ENCODE assay signal across 9 cellular contexts in the genomic region with DNA sequence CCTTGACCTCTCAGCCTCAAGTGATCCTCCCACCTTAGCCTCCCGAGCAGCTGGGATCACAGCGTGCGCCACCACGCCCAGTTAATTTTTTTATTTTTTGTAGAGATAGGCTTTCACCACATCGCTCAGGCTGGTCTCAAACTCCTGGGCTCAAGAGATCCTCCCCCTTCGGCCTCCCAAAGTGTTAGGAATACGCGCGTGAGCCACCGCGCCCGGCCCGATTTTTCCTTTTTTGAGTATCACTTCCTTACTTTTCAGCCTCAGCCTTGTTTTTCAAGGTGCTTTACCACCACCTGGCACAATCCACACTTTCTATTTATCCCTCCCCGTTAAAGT. TPM values are rescaled to one million over a fixed set of nuclear protein-coding genes. Genes with fewer than 3 reads are reported as not detected.
DNase-seq lines count a peak whose midpoint lies in the region; FAIRE-seq and TF ChIP-seq lines count a peak whose summit lies in the region.
"Had no signal": no experiment of that assay in that cellular context is flagged by ENCODE, and none has a peak within 500 bp of the region (broad histone marks: within the 10 kb centered on the region; RNA-seq: fewer than 3 reads in every experiment).

No MANE protein-coding gene starts in this region.

- peak overlapping the region; percentile 92 to 95 for H3K4me3 Mint-ChIP-seq in CD14-positive monocyte

- TF ChIP-seq EP300 in neural cell (conservative IDR thresholded peaks at IDR 0.05; ENCODE audit: poor library complexity, severe bottlenecking), result no peak

- H3K27me3 ChIP-seq in Loucy (ENCODE audit: insufficient read depth, low read length, poor library complexity, severe bottlenecking), result no peaks in the 10 kb centered on the region
- H3K27me3 ChIP-seq in ectodermal cell (ENCODE audit: control insufficient read depth, insufficient read depth, low read length, poor library complexity, severe bottlenecking), result peaks cover 59% of the 10 kb centered on the region
- H3K27me3 ChIP-seq in neural cell (ENCODE audit: insufficient read depth, low read depth, low read length), result peaks cover 38% of the 10 kb centered on the region

- FAIRE-seq in GM19239 (lab: Jason Lieb, UNC), result no peak

- H3K9ac ChIP-seq in Loucy (ENCODE audit: low read depth, low read length, poor library complexity, severe bottlenecking) (no peak overlapping the region), neural cell (ENCODE audit: low read length) (no peak overlapping the region)

- H3K79me2 ChIP-seq in Loucy (ENCODE audit: insufficient read depth, low read length) (no peaks in the 10 kb centered on the region), neural cell (replicated peaks; ENCODE audit: insufficient read depth, low read length) (no peaks in the 10 kb centered on the region)

- H3K9me3 Mint-ChIP-seq in CD14-positive monocyte, result peaks cover 0 to 2% (median 0%) of the 10 kb centered on the region in 7 donors

- H3K9me3 ChIP-seq in Loucy (ENCODE audit: insufficient read depth, low read depth, low read length), result no peaks in the 10 kb centered on the region
- H3K9me3 ChIP-seq in ectodermal cell (ENCODE audit: control insufficient read depth, low read length), result no peaks in the 10 kb centered on the region
- H3K9me3 ChIP-seq in neural cell (ENCODE audit: low read length), result no peaks in the 10 kb centered on the region

- no peak for DNase-seq in CD14-positive monocyte (ENCODE audit: low spot score)
- no peak for DNase-seq in glomerular visceral epithelial cell (ENCODE audit: extremely low spot score)
- DNase-seq in GM19239 (ENCODE audit: insufficient read length, low spot score), result no peak
- no peak for DNase-seq in SHP77 treated with DMSO at 0.1 percent for 48 hours (lab: John Stamatoyannopoulos, UW)
- no peak for DNase-seq in pons (ENCODE audit: low spot score)
- DNase-seq: NCI-H2171 had no signal

- no peaks in the 10 kb centered on the region for H3K9me2 ChIP-seq in Loucy (replicated peaks; ENCODE audit: low read depth, low read length)
- H3K9me2 ChIP-seq in neural cell (ENCODE audit: insufficient read depth, low read length), result no peaks in the 10 kb centered on the region

- no peak for TF ChIP-seq RAD21 in neural cell (conservative IDR thresholded peaks at IDR 0.05)

- H3K4me1 ChIP-seq in Loucy (ENCODE audit: insufficient read depth, low read length, poor library complexity, severe bottlenecking) (peaks cover 7% of the 10 kb centered on the region), ectodermal cell (ENCODE audit: control insufficient read depth, insufficient read depth, low read length) (no peaks in the 10 kb centered on the region)

- H3K27me3 Mint-ChIP-seq in CD14-positive monocyte (ENCODE audit: low read depth in 3 of 3), result peaks cover 0 to 3% (median 1%) of the 10 kb centered on the region in 3 donors

- H2AFZ ChIP-seq in Loucy (ENCODE audit: low read length), result peak overlapping the region; percentile 94; the same call in 1 of the 2 replicates
- H2AFZ ChIP-seq in neural cell (ENCODE audit: low read depth, low read length), result no peak overlapping the region

- 55 to 60% methylated on average over 14 of the region's 14 CpGs for WGBS in ectodermal cell, 2 experiments

- peaks cover 46% of the 10 kb centered on the region for H3K4me1 Mint-ChIP-seq in CD14-positive monocyte

- H3K4me2 ChIP-seq in Loucy (ENCODE audit: low read depth, low read length, poor library complexity, severe bottlenecking) (peak overlapping the region; percentile 91), neural cell (ENCODE audit: low read length) (peak overlapping the region; percentile 61)

- peaks cover 32 to 36% of the 10 kb centered on the region in 2 donors for H3K36me3 Mint-ChIP-seq in CD14-positive monocyte

- peak overlapping the region; percentile 94 to 99 (median 96) for H3K27ac Mint-ChIP-seq in CD14-positive monocyte

- intact Hi-C loops in CD14-positive monocyte (cut with micrococcal nuclease), result loop anchor here (5.0 kb wide), 1 partner anchor 33 kb away; no protein-coding TSS in a partner anchor

- H3K4me3 ChIP-seq in Loucy (ENCODE audit: low read length, poor library complexity, severe bottlenecking), result peak overlapping the region; percentile 78
- H3K4me3 ChIP-seq in ectodermal cell (ENCODE audit: insufficient read depth, low read depth, low read length), result peak overlapping the region; percentile 61
- peak overlapping the region; percentile 87 for H3K4me3 ChIP-seq in neural cell (ENCODE audit: low read length)

- H4K20me1 ChIP-seq in Loucy (ENCODE audit: insufficient read depth, low read length, poor library complexity, severe bottlenecking), result no peaks in the 10 kb centered on the region
- H4K20me1 ChIP-seq in neural cell (ENCODE audit: insufficient read depth), result no peaks in the 10 kb centered on the region

- no peaks in the 10 kb centered on the region for H3F3A ChIP-seq in Loucy (ENCODE audit: low read depth)
- H3F3A ChIP-seq in neural cell (ENCODE audit: insufficient read depth, low read length, poor library complexity, severe bottlenecking), result no peaks in the 10 kb centered on the region

- H3K27ac ChIP-seq in ectodermal cell (ENCODE audit: insufficient read depth, low read depth, low read length, poor library complexity, severe bottlenecking), result no peak overlapping the region
- H3K27ac ChIP-seq in neural cell (ENCODE audit: low read length), result no peak overlapping the region

- no peak for TF ChIP-seq CTCF in CD14-positive monocyte (IDR thresholded peaks at IDR 0.05)
- TF ChIP-seq CTCF in Loucy (conservative IDR thresholded peaks at IDR 0.05; ENCODE audit: low read length), result no peak
- no peak for TF ChIP-seq CTCF in neural cell (IDR thresholded peaks at IDR 0.05; ENCODE audit: poor library complexity, severe bottlenecking)

- H3K36me3 ChIP-seq in Loucy (ENCODE audit: insufficient read depth, low read length), result no peaks in the 10 kb centered on the region
- no peaks in the 10 kb centered on the region for H3K36me3 ChIP-seq in ectodermal cell (ENCODE audit: control insufficient read depth, insufficient read depth, low read length)
- H3K36me3 ChIP-seq in neural cell (ENCODE audit: insufficient read depth, low read length), result no peaks in the 10 kb centered on the region

TF ChIP-seq in neural cell, 6 proteins besides CTCF, POLR2A, EP300 and RAD21:
- TF ChIP-seq POLR2AphosphoS5 (IDR thresholded peaks at IDR 0.05) (no peak), EZH2 (IDR thresholded peaks at IDR 0.05; ENCODE audit: borderline replicate concordance, insufficient read depth, low read length, poor library complexity, severe bottlenecking) (no peak), SMC3 (conservative IDR thresholded peaks at IDR 0.05; ENCODE audit: poor library complexity) (no peak), TAF1 (IDR thresholded peaks at IDR 0.05; ENCODE audit: low read depth) (no peak)
- TF ChIP-seq, protein P1, sequence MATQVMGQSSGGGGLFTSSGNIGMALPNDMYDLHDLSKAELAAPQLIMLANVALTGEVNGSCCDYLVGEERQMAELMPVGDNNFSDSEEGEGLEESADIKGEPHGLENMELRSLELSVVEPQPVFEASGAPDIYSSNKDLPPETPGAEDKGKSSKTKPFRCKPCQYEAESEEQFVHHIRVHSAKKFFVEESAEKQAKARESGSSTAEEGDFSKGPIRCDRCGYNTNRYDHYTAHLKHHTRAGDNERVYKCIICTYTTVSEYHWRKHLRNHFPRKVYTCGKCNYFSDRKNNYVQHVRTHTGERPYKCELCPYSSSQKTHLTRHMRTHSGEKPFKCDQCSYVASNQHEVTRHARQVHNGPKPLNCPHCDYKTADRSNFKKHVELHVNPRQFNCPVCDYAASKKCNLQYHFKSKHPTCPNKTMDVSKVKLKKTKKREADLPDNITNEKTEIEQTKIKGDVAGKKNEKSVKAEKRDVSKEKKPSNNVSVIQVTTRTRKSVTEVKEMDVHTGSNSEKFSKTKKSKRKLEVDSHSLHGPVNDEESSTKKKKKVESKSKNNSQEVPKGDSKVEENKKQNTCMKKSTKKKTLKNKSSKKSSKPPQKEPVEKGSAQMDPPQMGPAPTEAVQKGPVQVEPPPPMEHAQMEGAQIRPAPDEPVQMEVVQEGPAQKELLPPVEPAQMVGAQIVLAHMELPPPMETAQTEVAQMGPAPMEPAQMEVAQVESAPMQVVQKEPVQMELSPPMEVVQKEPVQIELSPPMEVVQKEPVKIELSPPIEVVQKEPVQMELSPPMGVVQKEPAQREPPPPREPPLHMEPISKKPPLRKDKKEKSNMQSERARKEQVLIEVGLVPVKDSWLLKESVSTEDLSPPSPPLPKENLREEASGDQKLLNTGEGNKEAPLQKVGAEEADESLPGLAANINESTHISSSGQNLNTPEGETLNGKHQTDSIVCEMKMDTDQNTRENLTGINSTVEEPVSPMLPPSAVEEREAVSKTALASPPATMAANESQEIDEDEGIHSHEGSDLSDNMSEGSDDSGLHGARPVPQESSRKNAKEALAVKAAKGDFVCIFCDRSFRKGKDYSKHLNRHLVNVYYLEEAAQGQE (IDR thresholded peaks at IDR 0.05; ENCODE audit: borderline replicate concordance), result no peak

RNA-seq across cellular contexts. Expression of gene STX11, which starts 0.8 kb away (rescaled TPM):
- polyA plus RNA-seq in CD14-positive monocyte (100 to 1,000 TPM; 276 to 372 TPM), neural cell (not detected in 2 replicates)
- not detected for polyA plus RNA-seq in ectodermal cell (2013, experiment 1 of 4)
- not detected for polyA plus RNA-seq in ectodermal cell (2013, experiment 2 of 4)
- not detected for polyA plus RNA-seq in ectodermal cell (2013, experiment 3 of 4)
- 0.12 TPM for polyA plus RNA-seq in ectodermal cell (2013, experiment 4 of 4)
- polyA minus RNA-seq in neural cell, result not detected in 2 replicates

RNA-seq across cellular contexts. Expression of gene SF3B5, which starts 54.2 kb away (rescaled TPM):
- polyA plus RNA-seq in CD14-positive monocyte (100 to 1,000 TPM; 355 to 445 TPM), neural cell (246 and 257 TPM in 2 replicates)
- polyA plus RNA-seq in ectodermal cell (2013, experiment 1 of 4), result 148 TPM
- polyA plus RNA-seq in ectodermal cell (2013, experiment 2 of 4), result 149 TPM
- polyA plus RNA-seq in ectodermal cell (2013, experiment 3 of 4), result 152 TPM
- 167 TPM for polyA plus RNA-seq in ectodermal cell (2013, experiment 4 of 4)
- 80.6 and 92.4 TPM in 2 replicates for polyA minus RNA-seq in neural cell

Comparison
In these comparisons a context has a peak if more than half of its experiments do, and no peak if none do; other contexts are left out.
1. RNA of gene STX11, which starts 0.8 kb away (polyA plus RNA-seq): 276 to 372 TPM in CD14-positive monocyte; not detected in neural cell; every median in the first group is over 100 times any median in the second.
2. Peak in every context shown above with its lines, with median percentiles within 50 percentile points of each other: H3K4me3 ChIP-seq.